1 cellular context compared by ENCODE assay signal in the genomic region with DNA sequence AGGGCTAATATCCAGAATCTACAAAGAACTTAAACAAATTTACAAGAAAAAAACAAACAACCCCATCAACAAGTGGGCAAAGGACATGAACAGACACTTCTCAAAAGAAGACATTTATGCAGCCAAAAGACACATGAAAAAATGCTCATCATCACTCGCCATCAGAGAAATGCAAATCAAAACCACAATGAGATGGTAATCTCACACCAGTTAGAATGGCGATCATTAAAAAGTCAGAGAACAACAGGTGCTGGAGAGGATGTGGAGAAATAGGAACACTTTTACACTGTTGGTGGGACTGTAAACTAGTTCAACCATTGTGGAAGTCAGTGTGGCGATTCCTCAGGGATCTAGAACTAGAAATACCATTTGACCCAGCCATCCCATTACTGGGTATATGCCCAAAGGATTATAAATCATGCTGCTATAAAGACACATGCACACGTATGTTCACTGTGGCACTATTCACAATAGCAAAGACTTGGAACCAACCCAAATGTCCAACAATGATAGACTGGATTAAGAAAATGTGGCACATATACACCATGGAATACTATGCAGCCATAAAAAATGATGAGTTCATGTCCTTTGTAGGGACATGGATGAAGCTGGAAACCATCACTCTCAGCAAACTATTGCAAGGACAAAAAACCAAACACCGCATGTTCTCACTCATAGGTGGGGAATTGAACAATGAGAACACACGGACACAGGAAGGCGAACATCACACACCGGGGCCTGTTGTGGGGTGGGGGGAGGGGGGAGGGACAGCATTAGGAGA. TPM values are rescaled to one million over a fixed set of nuclear protein-coding genes. Genes with fewer than 3 reads are reported as not detected.
"Had no signal": no experiment of that assay in that cellular context is flagged by ENCODE, and none has a peak within 500 bp of the region (broad histone marks: within the 10 kb centered on the region; RNA-seq: fewer than 3 reads in every experiment).

No MANE protein-coding gene starts in this region.

RNA-seq across cellular contexts. Expression of gene NUDT13, which starts 40.6 kb away (rescaled TPM):
- total RNA-seq: G401 had no signal
